1 cellular context compared by ENCODE assay signal in genomic region chr11:17397311-17398002, GRCh38.
TF ChIP-seq lines count a peak whose summit lies in the region.

No MANE protein-coding gene starts in this region.

TF ChIP-seq in HepG2, 621 proteins besides CTCF, POLR2A, EP300 and RAD21:
- peak; percentile 62 for TF ChIP-seq CREB1 (IDR thresholded peaks at IDR 0.05)
- no peak for TF ChIP-seq CREB1 (CRISPR knock-in tag; IDR thresholded peaks at IDR 0.05)
- no peak for TF ChIP-seq ZNF101 (CRISPR knock-in tag; IDR thresholded peaks at IDR 0.05; ENCODE audit: borderline replicate concordance, low read depth)
- TF ChIP-seq TAF15 (IDR thresholded peaks at IDR 0.05; ENCODE audit: low read depth, low read length, poor library complexity, severe bottlenecking) = no peak
- no peak for TF ChIP-seq IRF1 (CRISPR knock-in tag; IDR thresholded peaks at IDR 0.05; ENCODE audit: low read depth)
- no peak for TF ChIP-seq ZNF678 (CRISPR knock-in tag; IDR thresholded peaks at IDR 0.05)
TF ChIP-seq in HepG2: peak in this region for 1.
